Comparison of ENCODE assay signal across 18 cellular contexts in the genomic region with DNA sequence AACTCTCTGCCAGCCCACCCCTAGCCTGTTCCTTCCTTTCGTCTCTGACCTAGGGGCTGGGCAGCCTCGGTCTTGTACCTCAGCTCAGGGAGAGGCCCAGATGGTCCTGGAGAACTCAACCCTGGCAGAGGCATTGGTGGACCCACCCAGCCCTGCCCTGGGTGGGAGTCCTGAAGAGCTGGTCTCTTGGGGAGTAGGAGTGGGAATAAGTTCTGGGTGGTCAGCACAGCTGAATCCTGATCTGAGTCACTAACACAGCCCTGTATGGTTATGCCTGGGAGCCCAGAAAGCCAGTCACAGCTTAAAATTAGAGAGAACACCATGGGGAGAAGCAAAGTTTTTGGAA.
DNase-seq lines count a peak whose midpoint lies in the region; ATAC-seq and TF ChIP-seq lines count a peak whose summit lies in the region.
"Had no signal": no experiment of that assay in that cellular context is flagged by ENCODE, and none has a peak within 500 bp of the region (broad histone marks: within the 10 kb centered on the region; RNA-seq: fewer than 3 reads in every experiment).

No MANE protein-coding gene starts in this region.

- peaks cover 27% of the 10 kb centered on the region for H3K4me1 ChIP-seq in right cardiac atrium (ENCODE audit: control insufficient read depth, insufficient read depth, low read length)
- peaks cover 43% of the 10 kb centered on the region for H3K4me1 ChIP-seq in upper lobe of right lung

- ATAC-seq in activated T-cell treated with anti-CD3 and anti-CD28 coated beads, Interleukin-2, amount 50 U/mL, for 72 hours (replicated peaks in 1 of 2), result no peak
- ATAC-seq in right cardiac atrium (peak in 1 of 2 donors; percentile 9), upper lobe of right lung (no peak), GM21360 (IDR thresholded peaks at IDR 0.05; ENCODE audit: unreplicated experiment) (no peak)
- ATAC-seq: activated CD4-positive, alpha-beta T cell treated with anti-CD3 and anti-CD28 coated beads for 36 hours; left lobe of liver had no signal

- H3K27ac Mint-ChIP-seq in activated T-cell treated with anti-CD3 and anti-CD28 coated beads, Interleukin-2, amount 50 U/mL, for 24 hours, result peak overlapping the region; percentile 58
- no peak overlapping the region for H3K27ac Mint-ChIP-seq in activated T-cell treated with anti-CD3 and anti-CD28 coated beads, Interleukin-2, amount 50 U/mL, for 72 hours
- H3K27ac Mint-ChIP-seq: activated CD4-positive, alpha-beta T cell treated with anti-CD3 and anti-CD28 coated beads for 36 hours had no signal

- 49% methylated on average over 2 of the region's 2 CpGs for WGBS in right cardiac atrium

- H3K36me3 Mint-ChIP-seq in activated T-cell treated with anti-CD3 and anti-CD28 coated beads, Interleukin-2, amount 50 U/mL, for 24 hours (ENCODE audit: low read depth), result no peaks in the 10 kb centered on the region
- H3K36me3 Mint-ChIP-seq in activated T-cell treated with anti-CD3 and anti-CD28 coated beads, Interleukin-2, amount 50 U/mL, for 72 hours (ENCODE audit: insufficient read depth in 2 of 2), result no peaks in the 10 kb centered on the region

- no peaks in the 10 kb centered on the region for H3K27me3 Mint-ChIP-seq in activated T-cell treated with anti-CD3 and anti-CD28 coated beads, Interleukin-2, amount 50 U/mL, for 24 hours
- H3K27me3 Mint-ChIP-seq in activated T-cell treated with anti-CD3 and anti-CD28 coated beads, Interleukin-2, amount 50 U/mL, for 72 hours (ENCODE audit: low read depth), result no peaks in the 10 kb centered on the region
- H3K27me3 Mint-ChIP-seq: activated CD4-positive, alpha-beta T cell treated with anti-CD3 and anti-CD28 coated beads for 36 hours had no signal

- H3K4me3 ChIP-seq in right cardiac atrium (ENCODE audit: low read length) (no peak overlapping the region), upper lobe of right lung (no peak overlapping the region)

- H3K27me3 ChIP-seq in right cardiac atrium (ENCODE audit: control insufficient read depth, insufficient read depth) (no peaks in the 10 kb centered on the region), upper lobe of right lung (no peaks in the 10 kb centered on the region)

- H3K4me1 Mint-ChIP-seq in activated T-cell treated with anti-CD3 and anti-CD28 coated beads, Interleukin-2, amount 50 U/mL, for 24 hours (ENCODE audit: low read depth), result peaks cover 4% of the 10 kb centered on the region
- no peaks in the 10 kb centered on the region for H3K4me1 Mint-ChIP-seq in activated T-cell treated with anti-CD3 and anti-CD28 coated beads, Interleukin-2, amount 50 U/mL, for 72 hours (ENCODE audit: low read depth)
- H3K4me1 Mint-ChIP-seq: activated CD4-positive, alpha-beta T cell treated with anti-CD3 and anti-CD28 coated beads for 36 hours had no signal

- intact Hi-C loops in right cardiac atrium (cut with DNase I) (loop anchor here in 1 of 4 donors (5.0 kb wide), 1 partner anchor 45 kb away; no protein-coding TSS in a partner anchor), posterior vena cava (cut with DNase I) (no loop called here), upper lobe of right lung (cut with DNase I) (no loop called here)

- H3K27ac ChIP-seq in right cardiac atrium (ENCODE audit: low read length) (peak overlapping the region; percentile 100), upper lobe of right lung (peak overlapping the region; percentile 49)

- TF ChIP-seq CTCF in upper lobe of right lung (IDR thresholded peaks at IDR 0.05), result no peak

- no peak overlapping the region for H3K4me3 Mint-ChIP-seq in activated T-cell treated with anti-CD3 and anti-CD28 coated beads, Interleukin-2, amount 50 U/mL, for 24 hours
- H3K4me3 Mint-ChIP-seq in activated T-cell treated with anti-CD3 and anti-CD28 coated beads, Interleukin-2, amount 50 U/mL, for 72 hours, result no peak overlapping the region
- H3K4me3 Mint-ChIP-seq: activated CD4-positive, alpha-beta T cell treated with anti-CD3 and anti-CD28 coated beads for 36 hours had no signal

- no peak for DNase-seq in activated T-cell treated with anti-CD3 and anti-CD28 coated beads, Interleukin-2, amount 50 U/mL, for 24 hours
- DNase-seq in activated T-cell treated with anti-CD3 and anti-CD28 coated beads, Interleukin-2, amount 50 U/mL, for 72 hours, result no peak
- peak in 2 of 3 donors; percentile 43 to 57 for DNase-seq in right cardiac atrium
- peak; percentile 82 for DNase-seq in posterior vena cava (ENCODE audit: low spot score)
- no peak for DNase-seq in upper lobe of right lung
- no peak for DNase-seq in GM19240 (ENCODE audit: insufficient read length, low spot score)
- no peak for DNase-seq in NCI-H774 (lab: John Stamatoyannopoulos, UW)
- DNase-seq: 8988T; activated CD4-positive, alpha-beta T cell treated with anti-CD3 and anti-CD28 coated beads for 36 hours; activated T-cell treated with anti-CD3 and anti-CD28 coated beads, Interleukin-2, amount 50 U/mL, for 1 hour; effector memory CD4-positive, alpha-beta T cell; NCI-H1092 treated with DMSO at 0.1 percent for 48 hours; OCI-M1; posterior cingulate gyrus; stimulated activated naive CD4-positive, alpha-beta T cell; T-helper 1 cell had no signal

- no peaks in the 10 kb centered on the region for H3K9me3 Mint-ChIP-seq in activated T-cell treated with anti-CD3 and anti-CD28 coated beads, Interleukin-2, amount 50 U/mL, for 24 hours
- no peaks in the 10 kb centered on the region for H3K9me3 Mint-ChIP-seq in activated T-cell treated with anti-CD3 and anti-CD28 coated beads, Interleukin-2, amount 50 U/mL, for 72 hours

- no peaks in the 10 kb centered on the region for H3K36me3 ChIP-seq in upper lobe of right lung

- no peaks in the 10 kb centered on the region for H3K9me3 ChIP-seq in right cardiac atrium (ENCODE audit: control insufficient read depth, low read length)
- H3K9me3 ChIP-seq in upper lobe of right lung, result no peaks in the 10 kb centered on the region

Comparison
In these comparisons a context has a peak if more than half of its experiments do, and no peak if none do; other contexts are left out.
1. DNase-seq: peak in right cardiac atrium (2 of 3) and posterior vena cava (single experiment); none in activated T-cell treated with anti-CD3 and anti-CD28 coated beads, Interleukin-2, amount 50 U/mL, for 24 hours (single experiment), activated T-cell treated with anti-CD3 and anti-CD28 coated beads, Interleukin-2, amount 50 U/mL, for 72 hours (0 of 2), upper lobe of right lung (single experiment), GM19240 (single experiment) and NCI-H774 (single experiment).